11 cellular contexts compared by ENCODE assay signal in genomic region chr18:12053312-12053711, GRCh38.
A peak's percentile ranks its signal among the peaks of the same experiment; 100 is the strongest.
DNase-seq lines count a peak whose midpoint lies in the region; ATAC-seq and TF ChIP-seq lines count a peak whose summit lies in the region.
"Had no signal": no experiment of that assay in that cellular context is flagged by ENCODE, and none has a peak within 500 bp of the region (broad histone marks: within the 10 kb centered on the region; RNA-seq: fewer than 3 reads in every experiment).

No MANE protein-coding gene starts in this region.

- no peak overlapping the region for H3K27ac Mint-ChIP-seq in stimulated activated naive B cell treated with anti-CD40 and anti-IgM and Interleukin-4, amounts not matched to agents 10 μg/mL and 1 μg/mL and 100 μg/mL, for 72 hours
- H3K27ac Mint-ChIP-seq: activated T-cell treated with anti-CD3 and anti-CD28 coated beads, Interleukin-2, amount 50 U/mL, for 72 hours; stimulated activated naive CD8-positive, alpha-beta T cell treated with anti-CD3 and anti-CD28 coated beads, Interleukin-15, Interleukin-2, amounts not matched to agents 100 ng/mL and 50 ng/mL, for 24 hours had no signal

- DNase-seq in GM19240 (ENCODE audit: insufficient read length, low spot score) (peak; percentile 32), NOMO-1 (lab: John Stamatoyannopoulos, UW; ENCODE audit: unreplicated experiment in 2 of 2) (peak; percentile 50 to 91), NCI-H1930 (lab: John Stamatoyannopoulos, UW) (no peak), NCI-H2227 (lab: John Stamatoyannopoulos, UW; ENCODE audit: unreplicated experiment) (no peak), erythroblast (lab: John Stamatoyannopoulos, UW) (no peak)
- DNase-seq in stimulated activated naive B cell treated with anti-CD40 and anti-IgM and Interleukin-4, amounts not matched to agents 10 μg/mL and 1 μg/mL and 100 μg/mL, for 72 hours: no peak
- DNase-seq: activated T-cell treated with anti-CD3 and anti-CD28 coated beads, Interleukin-2, amount 50 U/mL, for 72 hours; NCI-H2081; stimulated activated CD4-positive, alpha-beta T cell treated with anti-CD3 and anti-CD28 coated beads, Interleukin-1b, Interleukin-23, amount 100 ng/mL, for 48 hours had no signal

- H3K9me3 Mint-ChIP-seq in stimulated activated naive B cell treated with anti-CD40 and anti-IgM and Interleukin-4, amounts not matched to agents 10 μg/mL and 1 μg/mL and 100 μg/mL, for 72 hours: no peaks in the 10 kb centered on the region
- H3K9me3 Mint-ChIP-seq: activated T-cell treated with anti-CD3 and anti-CD28 coated beads, Interleukin-2, amount 50 U/mL, for 72 hours; stimulated activated naive CD8-positive, alpha-beta T cell treated with anti-CD3 and anti-CD28 coated beads, Interleukin-15, Interleukin-2, amounts not matched to agents 100 ng/mL and 50 ng/mL, for 24 hours had no signal

- peaks cover 0 to 4% of the 10 kb centered on the region in 2 donors for H3K27me3 Mint-ChIP-seq in stimulated activated naive B cell treated with anti-CD40 and anti-IgM and Interleukin-4, amounts not matched to agents 10 μg/mL and 1 μg/mL and 100 μg/mL, for 72 hours
- H3K27me3 Mint-ChIP-seq: stimulated activated naive CD8-positive, alpha-beta T cell treated with anti-CD3 and anti-CD28 coated beads, Interleukin-15, Interleukin-2, amounts not matched to agents 100 ng/mL and 50 ng/mL, for 24 hours had no signal

- peak; percentile 51 for ATAC-seq in HG02885 (IDR thresholded peaks at IDR 0.05; ENCODE audit: poor library complexity, unreplicated experiment)
- peak; percentile 85 for ATAC-seq in stimulated activated naive B cell treated with anti-CD40 and anti-IgM and Interleukin-4, amounts not matched to agents 10 μg/mL and 1 μg/mL and 100 μg/mL, for 72 hours (replicated peaks)
- ATAC-seq: activated T-cell treated with anti-CD3 and anti-CD28 coated beads, Interleukin-2, amount 50 U/mL, for 72 hours had no signal

- H3K4me1 Mint-ChIP-seq in stimulated activated naive B cell treated with anti-CD40 and anti-IgM and Interleukin-4, amounts not matched to agents 10 μg/mL and 1 μg/mL and 100 μg/mL, for 72 hours: peaks cover 37 to 52% of the 10 kb centered on the region in 2 donors

- no peaks in the 10 kb centered on the region for H3K36me3 Mint-ChIP-seq in stimulated activated naive B cell treated with anti-CD40 and anti-IgM and Interleukin-4, amounts not matched to agents 10 μg/mL and 1 μg/mL and 100 μg/mL, for 72 hours

- no peak for TF ChIP-seq POLR2A in erythroblast (IDR thresholded peaks at IDR 0.05; ENCODE audit: low read length)

- H3K4me3 Mint-ChIP-seq in stimulated activated naive B cell treated with anti-CD40 and anti-IgM and Interleukin-4, amounts not matched to agents 10 μg/mL and 1 μg/mL and 100 μg/mL, for 72 hours: no peak overlapping the region
- H3K4me3 Mint-ChIP-seq: activated T-cell treated with anti-CD3 and anti-CD28 coated beads, Interleukin-2, amount 50 U/mL, for 72 hours; stimulated activated naive CD8-positive, alpha-beta T cell treated with anti-CD3 and anti-CD28 coated beads, Interleukin-15, Interleukin-2, amounts not matched to agents 100 ng/mL and 50 ng/mL, for 24 hours had no signal

Comparison
In these comparisons a context has a peak if more than half of its experiments do, and no peak if none do; other contexts are left out.
1. DNase-seq: peak in GM19240 (single experiment) and NOMO-1 (2 of 2); none in stimulated activated naive B cell treated with anti-CD40 and anti-IgM and Interleukin-4, amounts not matched to agents 10 μg/mL and 1 μg/mL and 100 μg/mL, for 72 hours (single experiment), NCI-H1930 (0 of 2), NCI-H2227 (single experiment) and erythroblast (0 of 2).